ENCODE assay signal across 11 cellular contexts in the genomic region with DNA sequence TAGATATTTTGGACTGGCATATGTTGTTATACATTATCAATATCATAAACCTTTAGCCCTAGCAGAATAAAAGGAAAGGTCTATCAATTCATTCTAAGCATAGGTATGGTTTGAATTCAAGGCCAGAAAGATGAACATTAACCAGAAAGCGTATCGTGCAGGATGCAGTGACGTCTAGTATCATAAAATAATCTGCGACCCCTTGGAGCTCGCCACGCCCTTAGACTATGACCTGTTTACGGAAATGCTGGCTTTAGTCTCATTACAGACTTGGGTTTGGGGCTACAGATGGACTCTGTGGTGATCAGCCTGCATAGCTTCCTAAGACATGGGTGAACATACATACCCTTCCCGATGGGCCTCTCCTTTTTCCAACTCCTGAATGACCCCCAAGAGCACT. TPM values are rescaled to one million over a fixed set of nuclear protein-coding genes. Genes with fewer than 3 reads are reported as not detected.
"Had no signal": no experiment of that assay in that cellular context is flagged by ENCODE, and none has a peak within 500 bp of the region (broad histone marks: within the 10 kb centered on the region; RNA-seq: fewer than 3 reads in every experiment).

No MANE protein-coding gene starts in this region.

- ATAC-seq: HCT116 had no signal

- H3K9me3 ChIP-seq: HAP-1 had no signal

- DNase-seq: GM23248, GOT3, H9, HCEC 1CT, HFFc6 had no signal

- H2AFZ ChIP-seq: GM23248, GM23338 had no signal

- FAIRE-seq: H1, H54 had no signal

- H3K4me1 ChIP-seq: HAP-1 had no signal

- H3K36me3 ChIP-seq: HAP-1 had no signal

- H3K4me2 ChIP-seq: GM23338 had no signal

- H3K27ac ChIP-seq: GM23248 had no signal

- H3K4me3 ChIP-seq: GM23248, GM23338, HAP-1 had no signal

- H3K9ac ChIP-seq: GM23248 had no signal

RNA-seq across cellular contexts. Expression of gene INSYN2A, which starts 21.5 kb away (rescaled TPM):
- total RNA-seq: H4 had no signal
